ENCODE assay signal across 14 cellular contexts in the genomic region with DNA sequence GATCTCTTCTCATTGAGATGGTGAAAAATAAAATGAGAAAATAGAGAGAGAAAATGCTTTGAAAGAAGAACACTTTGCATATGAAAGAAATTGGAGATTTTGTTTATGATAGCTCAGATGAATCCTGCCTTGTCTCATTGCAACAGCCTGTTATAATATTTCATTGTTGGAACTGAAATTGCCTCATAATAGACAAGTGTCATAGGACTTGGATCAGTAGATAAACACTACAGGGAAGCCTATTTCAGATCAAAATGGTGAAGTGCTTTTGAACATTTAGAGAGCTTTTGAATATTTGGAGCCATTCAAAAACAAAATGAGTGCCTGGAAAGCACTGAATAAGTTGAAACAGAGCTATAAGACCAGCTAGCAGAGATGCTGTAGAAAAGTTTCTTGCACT. TPM values are rescaled to one million over a fixed set of nuclear protein-coding genes. Genes with fewer than 3 reads are reported as not detected.
DNase-seq lines count a peak whose midpoint lies in the region; ATAC-seq and TF ChIP-seq lines count a peak whose summit lies in the region.
"Had no signal": no experiment of that assay in that cellular context is flagged by ENCODE, and none has a peak within 500 bp of the region (broad histone marks: within the 10 kb centered on the region; RNA-seq: fewer than 3 reads in every experiment).

No MANE protein-coding gene starts in this region.

- H3K9me3 Mint-ChIP-seq in GM23338, result no peaks in the 10 kb centered on the region
- peaks cover 3% of the 10 kb centered on the region for H3K9me3 Mint-ChIP-seq in memory B cell
- H3K9me3 Mint-ChIP-seq: CD8-positive, alpha-beta T cell had no signal

- H3F3A ChIP-seq in DOHH2 (ENCODE audit: control insufficient read depth, insufficient read depth), result 0 out of 2 replicates have a peak, but pooled peaks cover 3% of the 10 kb centered on the region
- H3F3A ChIP-seq in GM23338 (replicated peaks; ENCODE audit: low read depth), result no peaks in the 10 kb centered on the region

- H3K36me3 Mint-ChIP-seq in GM23338 (ENCODE audit: low read depth) (no peaks in the 10 kb centered on the region), memory B cell (no peaks in the 10 kb centered on the region)
- H3K36me3 Mint-ChIP-seq: CD8-positive, alpha-beta T cell had no signal

- H3K4me1 ChIP-seq in DOHH2 (ENCODE audit: control insufficient read depth, low read length) (peaks cover 79% of the 10 kb centered on the region), GM23338 (ENCODE audit: insufficient read depth) (peaks cover 38% of the 10 kb centered on the region)

- peaks cover 29% of the 10 kb centered on the region for H3K4me1 Mint-ChIP-seq in GM23338
- peaks cover 36% of the 10 kb centered on the region for H3K4me1 Mint-ChIP-seq in memory B cell

- H3K27ac ChIP-seq in DOHH2 (ENCODE audit: low read depth, low read length) (peak overlapping the region; percentile 8; the same call in 1 of the 2 replicates), GM23338 (ENCODE audit: low read depth) (no peak overlapping the region)

- no peak overlapping the region; the same call in 1 of the 2 replicates for H3K4me3 ChIP-seq in DOHH2 (ENCODE audit: low read length)
- H3K4me3 ChIP-seq in GM23338, result no peak overlapping the region
- H3K4me3 ChIP-seq: HAP-1 had no signal

- DNase-seq in GM23338 (ENCODE audit: low spot score) (no peak), SK-MEL-5 (ENCODE audit: low read depth, low spot score) (peak; percentile 26), memory B cell (ENCODE audit: low spot score in 2 of 2) (no peak), NOMO-1 treated with DMSO at 0.1 percent for 48 hours (lab: John Stamatoyannopoulos, UW; ENCODE audit: unreplicated experiment) (no peak)
- DNase-seq in stimulated activated CD4-positive, alpha-beta T cell treated with anti-CD3 and anti-CD28 coated beads, Interleukin-2, amount 100 ng/mL, for 24 hours, result no peak
- DNase-seq: CD8-positive, alpha-beta T cell; EL; MV-4-11; NCI-H146; NCI-H82; RPMI8226 had no signal

- no peak overlapping the region for H2AFZ ChIP-seq in GM23338

- H4K20me1 ChIP-seq in DOHH2 (ENCODE audit: control insufficient read depth, insufficient read depth, low read depth, low read length), result no peaks in the 10 kb centered on the region
- H4K20me1 ChIP-seq in GM23338 (replicated peaks; ENCODE audit: insufficient read depth), result no peaks in the 10 kb centered on the region

- peak overlapping the region; percentile 29 for H3K4me2 ChIP-seq in DOHH2 (ENCODE audit: low read length)
- 0 out of 2 replicates have a peak overlapping the region, but pooled peaks have one; percentile 3 for H3K4me2 ChIP-seq in GM23338

- H3K9me3 ChIP-seq in DOHH2 (ENCODE audit: control insufficient read depth, insufficient read depth, low read length), result no peaks in the 10 kb centered on the region
- H3K9me3 ChIP-seq: HAP-1 had no signal

- H3K27me3 Mint-ChIP-seq in GM23338 (ENCODE audit: insufficient read depth, low read depth, poor library complexity) (no peaks in the 10 kb centered on the region), memory B cell (no peaks in the 10 kb centered on the region)

- H3K27me3 ChIP-seq in DOHH2 (ENCODE audit: control insufficient read depth, low read length) (no peaks in the 10 kb centered on the region), GM23338 (ENCODE audit: insufficient read depth) (no peaks in the 10 kb centered on the region)

- H3K79me2 ChIP-seq in DOHH2 (ENCODE audit: control insufficient read depth, low read length), result no peaks in the 10 kb centered on the region
- no peaks in the 10 kb centered on the region for H3K79me2 ChIP-seq in GM23338 (replicated peaks; ENCODE audit: insufficient read depth)

- H3K27ac Mint-ChIP-seq in GM23338, result no peak overlapping the region
- H3K27ac Mint-ChIP-seq in memory B cell, result peak overlapping the region; percentile 9
- H3K27ac Mint-ChIP-seq: CD8-positive, alpha-beta T cell had no signal

- in situ Hi-C loops in SK-MEL-5 (cut with HindIII; ENCODE audit: low pct_unique_long_range_greater_than_20kb, low sequenced_read_pairs), result no loop called here

- TF ChIP-seq CTCF in DOHH2 (IDR thresholded peaks at IDR 0.05; ENCODE audit: low read depth, low read length, poor library complexity, severe bottlenecking) (no peak), GM23338 (conservative IDR thresholded peaks at IDR 0.05; ENCODE audit: low read depth in 2 of 2) (no peak)

- H3K9me2 ChIP-seq in DOHH2 (replicated peaks; ENCODE audit: control insufficient read depth, low read length) (no peaks in the 10 kb centered on the region), GM23338 (ENCODE audit: insufficient read depth) (no peaks in the 10 kb centered on the region; the same call in 1 of the 2 replicates)

- H3K36me3 ChIP-seq in DOHH2 (ENCODE audit: control insufficient read depth, low read length) (no peaks in the 10 kb centered on the region), GM23338 (ENCODE audit: insufficient read depth) (no peaks in the 10 kb centered on the region)
- H3K36me3 ChIP-seq: HAP-1 had no signal

- ATAC-seq in GM23338 (no peak), memory B cell (ENCODE audit: low read depth) (no peak), HG02798 (IDR thresholded peaks at IDR 0.05; ENCODE audit: poor library complexity, unreplicated experiment) (no peak)
- ATAC-seq: CD8-positive, alpha-beta T cell had no signal

- H3K4me3 Mint-ChIP-seq in GM23338, result no peak overlapping the region
- H3K4me3 Mint-ChIP-seq in memory B cell, result no peak overlapping the region
- H3K4me3 Mint-ChIP-seq: CD8-positive, alpha-beta T cell had no signal

TF ChIP-seq in GM23338, 12 proteins besides CTCF, POLR2A, EP300 and RAD21:
- no peak for TF ChIP-seq EZH2 (IDR thresholded peaks at IDR 0.05; ENCODE audit: low read depth, unreplicated experiment)
TF ChIP-seq in GM23338: peak in this region for 0.

RNA-seq across cellular contexts. Expression of a gene that starts 11.4 kb away (rescaled TPM):
- total RNA-seq in GM23338 (2014; rRNA removed; shearing (Covaris generic)), result 49.0 and 52.6 TPM in 2 replicates
- polyA plus RNA-seq in GM23338 (2016; fragmentation: Nextera tagmentation; extraction: Ambion mirVana), result 25.2 and 25.6 TPM in 2 replicates
- total RNA-seq in SK-MEL-5 (2014; rRNA removed; shearing (Covaris generic)), result 66.6 and 66.7 TPM in 2 replicates
- 76.0 and 81.3 TPM in 2 replicates for polyA plus RNA-seq in SK-MEL-5 (2015; cell fraction: cytosol; rRNA removed)
- polyA plus RNA-seq in SK-MEL-5 (2015; cell fraction: nucleus; rRNA removed), result 31.0 and 38.5 TPM in 2 replicates
